In the genomic region with DNA sequence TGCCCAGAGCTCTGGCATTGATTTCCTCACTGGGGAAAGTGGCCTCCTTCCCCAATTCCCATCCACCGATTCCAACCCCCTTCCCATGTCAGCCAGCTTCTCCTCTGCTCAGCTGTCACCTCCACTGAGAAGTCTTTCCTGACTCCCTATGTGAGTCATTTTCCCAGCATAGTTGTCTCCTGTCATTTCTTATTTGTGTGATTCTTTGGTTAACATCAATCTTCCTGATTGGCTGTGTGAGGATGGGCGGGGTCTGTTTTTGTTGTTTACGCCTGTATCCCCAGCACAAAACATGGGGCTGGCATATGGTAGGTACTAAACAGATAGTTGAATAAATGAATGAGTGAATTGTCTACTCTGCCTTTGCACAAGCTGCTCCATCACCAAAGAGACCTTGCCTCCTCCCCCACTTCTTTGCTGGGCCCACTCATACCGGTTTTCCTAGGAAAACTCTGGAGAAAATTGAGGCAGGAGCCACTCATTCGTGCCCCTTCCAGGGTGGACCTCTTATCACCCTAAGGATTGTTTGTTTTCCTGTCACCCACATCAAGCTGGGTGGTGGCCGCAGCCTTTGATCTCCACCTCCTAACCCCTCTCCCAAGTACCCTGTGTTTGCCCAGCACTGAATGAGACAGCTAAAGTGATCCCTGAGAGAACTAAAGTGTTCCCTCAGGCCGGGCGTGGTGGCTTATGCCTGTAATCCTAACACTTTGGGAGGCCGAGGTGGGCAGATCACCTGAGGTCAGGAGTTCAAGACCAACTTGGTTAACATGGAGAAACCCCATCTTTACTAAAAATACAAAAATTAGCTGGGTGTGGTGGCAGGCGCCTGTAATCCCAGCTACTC, we compare ENCODE assay signal across 1 cellular context.
TF ChIP-seq lines count a peak whose summit lies in the region.

No MANE protein-coding gene starts in this region.

TF ChIP-seq in HepG2, 621 proteins besides CTCF, POLR2A, EP300 and RAD21 (continued from another document and continues in another):
- TF ChIP-seq, protein P1, sequence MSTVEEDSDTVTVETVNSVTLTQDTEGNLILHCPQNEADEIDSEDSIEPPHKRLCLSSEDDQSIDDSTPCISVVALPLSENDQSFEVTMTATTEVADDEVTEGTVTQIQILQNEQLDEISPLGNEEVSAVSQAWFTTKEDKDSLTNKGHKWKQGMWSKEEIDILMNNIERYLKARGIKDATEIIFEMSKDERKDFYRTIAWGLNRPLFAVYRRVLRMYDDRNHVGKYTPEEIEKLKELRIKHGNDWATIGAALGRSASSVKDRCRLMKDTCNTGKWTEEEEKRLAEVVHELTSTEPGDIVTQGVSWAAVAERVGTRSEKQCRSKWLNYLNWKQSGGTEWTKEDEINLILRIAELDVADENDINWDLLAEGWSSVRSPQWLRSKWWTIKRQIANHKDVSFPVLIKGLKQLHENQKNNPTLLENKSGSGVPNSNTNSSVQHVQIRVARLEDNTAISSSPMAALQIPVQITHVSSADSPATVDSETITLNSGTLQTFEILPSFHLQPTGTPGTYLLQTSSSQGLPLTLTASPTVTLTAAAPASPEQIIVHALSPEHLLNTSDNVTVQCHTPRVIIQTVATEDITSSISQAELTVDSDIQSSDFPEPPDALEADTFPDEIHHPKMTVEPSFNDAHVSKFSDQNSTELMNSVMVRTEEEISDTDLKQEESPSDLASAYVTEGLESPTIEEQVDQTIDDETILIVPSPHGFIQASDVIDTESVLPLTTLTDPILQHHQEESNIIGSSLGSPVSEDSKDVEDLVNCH (CRISPR knock-in tag; IDR thresholded peaks at IDR 0.05) = no peak
- TF ChIP-seq MTA1 (CRISPR knock-in tag; IDR thresholded peaks at IDR 0.05; ENCODE audit: borderline replicate concordance) (no peak), IRF1 (CRISPR knock-in tag; IDR thresholded peaks at IDR 0.05; ENCODE audit: low read depth) (no peak), MAZ (IDR thresholded peaks at IDR 0.05; ENCODE audit: borderline replicate concordance, low read depth, low read length) (no peak; the same call in 1 of the 2 replicates), MAZ (CRISPR knock-in tag; IDR thresholded peaks at IDR 0.05; ENCODE audit: low read depth) (no peak), ATM (IDR thresholded peaks at IDR 0.05; ENCODE audit: borderline replicate concordance) (no peak), SALL2 (CRISPR knock-in tag; IDR thresholded peaks at IDR 0.05) (no peak), FOXP1 (IDR thresholded peaks at IDR 0.05) (no peak), FOXP1 (CRISPR knock-in tag; IDR thresholded peaks at IDR 0.05) (peak; percentile 95), KLF9 (CRISPR knock-in tag; IDR thresholded peaks at IDR 0.05; ENCODE audit: low read depth) (no peak), ZNF704 (CRISPR knock-in tag; IDR thresholded peaks at IDR 0.05; ENCODE audit: borderline replicate concordance) (no peak), KDM3A (CRISPR knock-in tag; IDR thresholded peaks at IDR 0.05; ENCODE audit: low read depth) (peak; percentile 28; the same call in 1 of the 2 replicates), PBX3 (CRISPR knock-in tag; IDR thresholded peaks at IDR 0.05; ENCODE audit: borderline replicate concordance) (no peak), ARNTL (CRISPR knock-in tag; IDR thresholded peaks at IDR 0.05) (no peak), DNMT1 (CRISPR knock-in tag; IDR thresholded peaks at IDR 0.05) (no peak), TERF1 (CRISPR knock-in tag; IDR thresholded peaks at IDR 0.05) (no peak), SETDB1 (CRISPR knock-in tag; IDR thresholded peaks at IDR 0.05; ENCODE audit: borderline replicate concordance) (no peak), ZNF577 (CRISPR knock-in tag; IDR thresholded peaks at IDR 0.05; ENCODE audit: borderline replicate concordance, low read depth) (no peak), HMGA1 (CRISPR knock-in tag; conservative IDR thresholded peaks at IDR 0.05) (no peak), NONO (IDR thresholded peaks at IDR 0.05) (no peak), NONO (CRISPR knock-in tag; conservative IDR thresholded peaks at IDR 0.05) (0 out of 2 replicates have a peak, but pooled peaks have one; percentile 63), ZNF160 (CRISPR knock-in tag; IDR thresholded peaks at IDR 0.05) (no peak), ZMYM3 (CRISPR knock-in tag; IDR thresholded peaks at IDR 0.05) (no peak), SNAPC2 (CRISPR knock-in tag; IDR thresholded peaks at IDR 0.05) (0 out of 2 replicates have a peak, but pooled peaks have one; percentile 23), ZFP36 (IDR thresholded peaks at IDR 0.05; ENCODE audit: borderline replicate concordance, low read depth, low read length, partially characterized antibody) (no peak), ATF5 (CRISPR knock-in tag; IDR thresholded peaks at IDR 0.05; ENCODE audit: low read depth) (no peak), ATF3 (CRISPR knock-in tag; IDR thresholded peaks at IDR 0.05) (no peak), SRF (IDR thresholded peaks at IDR 0.05; ENCODE audit: low read depth, low read length) (no peak), RARA (CRISPR knock-in tag; IDR thresholded peaks at IDR 0.05) (peak; percentile 96), TBX2 (CRISPR knock-in tag; IDR thresholded peaks at IDR 0.05; ENCODE audit: borderline replicate concordance) (peak; percentile 98), CENPX (CRISPR knock-in tag; IDR thresholded peaks at IDR 0.05) (no peak), ZFP82 (CRISPR knock-in tag; IDR thresholded peaks at IDR 0.05; ENCODE audit: borderline replicate concordance) (no peak), GTF2F1 (IDR thresholded peaks at IDR 0.05; ENCODE audit: low read length) (no peak), ZUFSP (CRISPR knock-in tag; IDR thresholded peaks at IDR 0.05; ENCODE audit: borderline replicate concordance) (no peak), HOXA3 (CRISPR knock-in tag; IDR thresholded peaks at IDR 0.05) (peak; percentile 34; the same call in 1 of the 2 replicates), NR2F6 (IDR thresholded peaks at IDR 0.05) (peak; percentile 94), NR2F6 (CRISPR knock-in tag; IDR thresholded peaks at IDR 0.05) (peak; percentile 90), ZNF263 (CRISPR knock-in tag; IDR thresholded peaks at IDR 0.05) (peak; percentile 96), ZNF766 (CRISPR knock-in tag; IDR thresholded peaks at IDR 0.05; ENCODE audit: borderline replicate concordance) (no peak), NR2F1 (CRISPR knock-in tag; IDR thresholded peaks at IDR 0.05) (peak; percentile 82 to 91), POGZ (CRISPR knock-in tag; IDR thresholded peaks at IDR 0.05) (no peak), NFRKB (IDR thresholded peaks at IDR 0.05) (no peak), ZEB1 (IDR thresholded peaks at IDR 0.05; ENCODE audit: insufficient replicate concordance, low read depth) (peak; percentile 76), TCF7L2 (IDR thresholded peaks at IDR 0.05; ENCODE audit: low read depth, low read length) (peak; percentile 93), ZZZ3 (CRISPR knock-in tag; IDR thresholded peaks at IDR 0.05; ENCODE audit: borderline replicate concordance) (no peak), CHD4 (IDR thresholded peaks at IDR 0.05; ENCODE audit: borderline replicate concordance, low read length) (0 out of 2 replicates have a peak, but pooled peaks have one; percentile 65), ZNF709 (CRISPR knock-in tag; IDR thresholded peaks at IDR 0.05) (no peak), ZNF503 (CRISPR knock-in tag; IDR thresholded peaks at IDR 0.05) (peak; percentile 96), ZNF430 (CRISPR knock-in tag; IDR thresholded peaks at IDR 0.05) (peak; percentile 10; the same call in 1 of the 2 replicates), ZNF556 (CRISPR knock-in tag; IDR thresholded peaks at IDR 0.05; ENCODE audit: borderline replicate concordance) (no peak), ZNF781 (CRISPR knock-in tag; IDR thresholded peaks at IDR 0.05; ENCODE audit: borderline replicate concordance, not compliant biosample characterization) (no peak)
- TF ChIP-seq, protein P2, sequence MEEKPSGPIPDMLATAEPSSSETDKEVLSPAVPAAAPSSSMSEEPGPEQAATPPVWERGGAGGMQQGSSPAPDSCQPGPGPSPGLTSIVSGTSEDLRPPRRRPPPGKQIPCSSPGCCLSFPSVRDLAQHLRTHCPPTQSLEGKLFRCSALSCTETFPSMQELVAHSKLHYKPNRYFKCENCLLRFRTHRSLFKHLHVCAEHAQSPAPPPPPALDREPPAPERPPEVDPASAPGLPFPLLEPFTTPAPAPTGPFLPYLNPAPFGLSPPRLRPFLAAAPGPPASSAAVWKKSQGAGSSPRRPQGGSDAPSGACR (CRISPR knock-in tag; IDR thresholded peaks at IDR 0.05) = no peak
